Comparison of ENCODE assay signal across 10 cellular contexts in genomic region chr7:116231543-116232401, GRCh38. TPM values are rescaled to one million over a fixed set of nuclear protein-coding genes. Genes with fewer than 3 reads are reported as not detected.
DNase-seq lines count a peak whose midpoint lies in the region; ATAC-seq, FAIRE-seq and TF ChIP-seq lines count a peak whose summit lies in the region.
"Had no signal": no experiment of that assay in that cellular context is flagged by ENCODE, and none has a peak within 500 bp of the region (broad histone marks: within the 10 kb centered on the region; RNA-seq: fewer than 3 reads in every experiment).

No MANE protein-coding gene starts in this region.

- intact Hi-C loops in left ventricle myocardium superior (cut with micrococcal nuclease) (no loop called here), cardiac septum (cut with DNase I) (loop anchor here (2.0 kb wide), 1 partner anchor 21 kb away; the partner anchor contains the start of gene TES)

- H3K27me3 ChIP-seq in astrocyte (ENCODE audit: insufficient read depth, low read length): no peaks in the 10 kb centered on the region
- no peaks in the 10 kb centered on the region for H3K27me3 ChIP-seq in liver (ENCODE audit: control insufficient read depth in 4 of 4, insufficient read depth in 4 of 4, low read length in 3 of 4)
- H3K27me3 ChIP-seq in neural progenitor cell: no peaks in the 10 kb centered on the region
- H3K27me3 ChIP-seq: upper lobe of left lung had no signal

- H3K79me2 ChIP-seq in astrocyte (ENCODE audit: insufficient read depth, low read length) (peaks cover 89% of the 10 kb centered on the region), neural progenitor cell (ENCODE audit: low read depth) (no peaks in the 10 kb centered on the region)

- H3K4me1 ChIP-seq in astrocyte (ENCODE audit: insufficient read depth, low read length) (peaks cover 47% of the 10 kb centered on the region), liver (ENCODE audit: control insufficient read depth in 4 of 4, insufficient read depth in 4 of 4, low read length in 3 of 4) (peaks cover 0 to 7% (median 5%) of the 10 kb centered on the region in 4 donors), neural progenitor cell (no peaks in the 10 kb centered on the region)

- H3K27ac ChIP-seq in astrocyte (ENCODE audit: low read depth, low read length) (peak overlapping the region; percentile 51), liver (ENCODE audit: low read depth in 1 of 2, low read length in 2 of 2) (no peak overlapping the region), neural progenitor cell (no peak overlapping the region)

- H3K4me1 Mint-ChIP-seq in astrocyte (ENCODE audit: low read depth, unreplicated experiment) (peaks cover 34% of the 10 kb centered on the region), neural progenitor cell (no peaks in the 10 kb centered on the region)

- peaks cover 33% of the 10 kb centered on the region for H4K20me1 ChIP-seq in astrocyte (ENCODE audit: insufficient read depth, low read length)
- H4K20me1 ChIP-seq in neural progenitor cell (ENCODE audit: low read depth): no peaks in the 10 kb centered on the region

- no peak for TF ChIP-seq CTCF in astrocyte (IDR thresholded peaks at IDR 0.05; ENCODE audit: insufficient read depth, low read depth, low read length)
- no peak for TF ChIP-seq CTCF in liver (IDR thresholded peaks at IDR 0.05; ENCODE audit: low read depth, low read length, missing input control)
- no peak for TF ChIP-seq CTCF in neural progenitor cell (IDR thresholded peaks at IDR 0.05)

- H3K9me3 ChIP-seq in astrocyte (ENCODE audit: insufficient read depth, low read depth, low read length): no peaks in the 10 kb centered on the region
- H3K9me3 ChIP-seq in liver (ENCODE audit: control insufficient read depth in 4 of 4, low read length in 3 of 4): no peaks in the 10 kb centered on the region
- no peaks in the 10 kb centered on the region for H3K9me3 ChIP-seq in neural progenitor cell (ENCODE audit: low read depth)
- H3K9me3 ChIP-seq: upper lobe of left lung had no signal

- no peaks in the 10 kb centered on the region for H3K27me3 Mint-ChIP-seq in astrocyte (ENCODE audit: low read depth, unreplicated experiment)
- H3K27me3 Mint-ChIP-seq in neural progenitor cell (ENCODE audit: insufficient read depth, low read depth): no peaks in the 10 kb centered on the region

- H3K36me3 Mint-ChIP-seq in astrocyte (ENCODE audit: low read depth, unreplicated experiment) (no peaks in the 10 kb centered on the region), neural progenitor cell (peaks cover 1% of the 10 kb centered on the region)

- ATAC-seq in left ventricle myocardium superior (peak; percentile 19), HG03521 (IDR thresholded peaks at IDR 0.05; ENCODE audit: unreplicated experiment) (no peak), HG02981 (IDR thresholded peaks at IDR 0.05; ENCODE audit: unreplicated experiment) (no peak)

- H3K9ac ChIP-seq in astrocyte (ENCODE audit: low read length): peak overlapping the region; percentile 9
- H3K9ac ChIP-seq in liver (ENCODE audit: low read depth in 1 of 2, low read length in 2 of 2): no peak overlapping the region
- no peak overlapping the region for H3K9ac ChIP-seq in neural progenitor cell

- H3K4me3 Mint-ChIP-seq in astrocyte (ENCODE audit: unreplicated experiment) (peak overlapping the region; percentile 40), neural progenitor cell (no peak overlapping the region)

- no peaks in the 10 kb centered on the region for H3F3A ChIP-seq in neural progenitor cell (ENCODE audit: low read depth)

- H2AFZ ChIP-seq in astrocyte (ENCODE audit: low read depth, low read length) (no peak overlapping the region), neural progenitor cell (replicated peaks) (no peak overlapping the region)

- no peak for TF ChIP-seq RAD21 in liver (IDR thresholded peaks at IDR 0.05)

- no peak for DNase-seq in left ventricle myocardium superior
- DNase-seq in cardiac septum (ENCODE audit: low spot score): no peak
- DNase-seq in astrocyte (ENCODE audit: low read depth): peak; percentile 67
- DNase-seq in stimulated activated CD4-positive, alpha-beta T cell treated with anti-CD3 and anti-CD28 coated beads, Interleukin-15, amount 100 ng/mL, for 24 hours: no peak
- no peak for DNase-seq in neural progenitor cell (ENCODE audit: low spot score)
- DNase-seq: NCI-H1694 treated with DMSO at 0.1 percent for 48 hours, upper lobe of left lung had no signal

- no peak for FAIRE-seq in astrocyte (lab: Jason Lieb, UNC)

- 71% methylated on average over 3 of the region's 3 CpGs for WGBS in liver

- H3K27ac Mint-ChIP-seq in astrocyte (ENCODE audit: unreplicated experiment) (peak overlapping the region; percentile 92), neural progenitor cell (no peak overlapping the region)

- H3K4me3 ChIP-seq in astrocyte (ENCODE audit: insufficient read depth, low read depth, low read length): no peak overlapping the region
- no peak overlapping the region for H3K4me3 ChIP-seq in liver (ENCODE audit: low read depth in 1 of 3, low read length in 3 of 3)
- no peak overlapping the region for H3K4me3 ChIP-seq in neural progenitor cell
- H3K4me3 ChIP-seq: upper lobe of left lung had no signal

- H3K4me2 ChIP-seq in astrocyte (ENCODE audit: low read length): peak overlapping the region; percentile 50
- no peak overlapping the region for H3K4me2 ChIP-seq in neural progenitor cell

- H3K9me3 Mint-ChIP-seq in astrocyte (ENCODE audit: unreplicated experiment): no peaks in the 10 kb centered on the region
- H3K9me3 Mint-ChIP-seq in neural progenitor cell: no peaks in the 10 kb centered on the region

- H3K36me3 ChIP-seq in astrocyte (ENCODE audit: insufficient read depth, low read length) (peaks cover 2% of the 10 kb centered on the region), liver (ENCODE audit: control insufficient read depth in 4 of 4, insufficient read depth in 3 of 4, low read depth in 1 of 4, low read length in 3 of 4) (no peaks in the 10 kb centered on the region), neural progenitor cell (no peaks in the 10 kb centered on the region)
- H3K36me3 ChIP-seq: upper lobe of left lung had no signal

TF ChIP-seq in liver, 16 proteins besides CTCF, POLR2A, EP300 and RAD21:
- TF ChIP-seq ZBTB33 (IDR thresholded peaks at IDR 0.05) (peak; percentile 23), YY1 (IDR thresholded peaks at IDR 0.05) (peak; percentile 21), HNF4G (IDR thresholded peaks at IDR 0.05) (no peak), REST (IDR thresholded peaks at IDR 0.05) (no peak)

RNA-seq across cellular contexts. Expression of gene TES, which starts 21.4 kb away (rescaled TPM):
- 26.2 TPM for total RNA-seq in left ventricle myocardium superior
- total RNA-seq in cardiac septum: 15.8 TPM
- 179 and 184 TPM in 2 replicates for total RNA-seq in astrocyte
- total RNA-seq in liver: 10 to 100 TPM in 1 of 2 donors, 1 to 10 TPM in 1; 9.2 to 11.8 TPM
- 1 to 10 TPM; 5.7 to 5.8 TPM for polyA plus RNA-seq in liver
- total RNA-seq in neural progenitor cell (ENCODE audit: low replicate concordance): 5.9 and 10.6 TPM in 2 replicates
